ENCODE assay signal across 8 cellular contexts in the genomic region with DNA sequence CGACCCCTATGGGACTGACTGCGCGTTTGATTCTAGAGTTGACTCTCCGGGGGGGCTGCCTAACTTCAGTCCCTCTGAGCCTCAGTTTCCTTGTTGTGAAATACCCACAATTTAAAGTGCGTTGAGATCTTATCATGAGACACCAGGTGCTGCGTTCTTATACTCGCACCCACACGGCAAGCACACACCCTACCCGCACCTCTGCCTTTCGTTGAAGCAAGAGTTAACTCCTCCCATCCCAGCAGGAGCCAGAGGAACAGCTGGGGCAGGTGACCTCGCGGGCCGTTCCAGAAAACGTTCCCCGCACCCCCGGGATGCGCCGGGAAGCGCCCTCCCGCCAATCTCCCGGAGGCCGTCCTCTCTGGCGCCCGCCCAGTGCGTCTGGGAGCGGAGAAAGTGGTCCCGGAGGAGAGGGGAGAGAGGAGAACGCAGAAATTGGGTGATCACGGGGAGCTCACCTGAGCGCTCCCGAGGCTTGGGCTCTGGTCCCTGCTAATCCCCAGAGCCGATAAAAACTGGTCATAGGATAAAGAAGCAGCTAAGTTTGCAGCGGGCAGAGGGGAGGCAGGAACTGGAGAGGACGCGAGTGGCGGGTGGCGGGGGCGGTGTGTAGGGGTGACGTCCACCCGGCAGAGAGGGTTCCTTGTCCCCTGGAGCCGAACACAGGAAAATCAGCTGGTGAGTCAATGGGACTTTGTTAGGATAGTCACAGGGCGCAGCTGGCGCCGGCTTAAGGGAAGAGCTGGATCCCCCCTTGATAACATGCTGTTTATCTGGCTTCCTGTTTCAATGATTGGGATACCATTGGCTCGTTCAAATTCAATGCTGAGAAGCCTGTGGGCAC. TPM values are rescaled to one million over a fixed set of nuclear protein-coding genes. Genes with fewer than 3 reads are reported as not detected.
DNase-seq lines count a peak whose midpoint lies in the region; ATAC-seq, FAIRE-seq and TF ChIP-seq lines count a peak whose summit lies in the region.

No MANE protein-coding gene starts in this region.

- ATAC-seq in K562 = peak; percentile 29
- no peak for ATAC-seq in GM18861 (IDR thresholded peaks at IDR 0.05; ENCODE audit: unreplicated experiment)
- no peak for ATAC-seq in HG03521 (IDR thresholded peaks at IDR 0.05; ENCODE audit: unreplicated experiment)

- H3K4me3 ChIP-seq in K562 (no peak overlapping the region; the same call in 1 of the 2 replicates), iPS-18a (ENCODE audit: low read length) (peak overlapping the region; percentile 79), rectal smooth muscle tissue (ENCODE audit: low read length) (peak overlapping the region; percentile 70)

- no peaks in the 10 kb centered on the region for H3K9me1 ChIP-seq in K562 (ENCODE audit: control insufficient read depth, insufficient read depth, low read length)

- POLR2A ChIA-PET in K562 (lab: Yijun Ruan, JAX) = interaction anchor here (0.8 to 1.2 kb wide), 3 partner anchors 8 to 340 kb away, joined by 3 to 9 read pairs (median 4); no protein-coding TSS in a partner anchor

- TF ChIP-seq POLR2A in K562 (conservative IDR thresholded peaks at IDR 0.05) = no peak

- no peak for TF ChIP-seq CTCF in K562 (IDR thresholded peaks at IDR 0.05 in 2 of 3, conservative IDR thresholded peaks at IDR 0.05 in 1 of 3; ENCODE audit: insufficient read depth in 2 of 3, low read depth in 1 of 3, low read length in 3 of 3)

- BruUV-seq in K562 (replicated peaks; lab: Mats Ljungman, UMichigan) = no TSS peak

- H4K20me1 ChIP-seq in K562 (replicated peaks; ENCODE audit: control insufficient read depth, insufficient read depth, low read length) = no peaks in the 10 kb centered on the region

- H3K36me3 ChIP-seq in K562 (ENCODE audit: control insufficient read depth, insufficient read depth, low read length) = no peaks in the 10 kb centered on the region
- H3K36me3 ChIP-seq in iPS-18a (ENCODE audit: control insufficient read depth, low read depth, low read length) = no peaks in the 10 kb centered on the region
- no peaks in the 10 kb centered on the region for H3K36me3 ChIP-seq in rectal smooth muscle tissue (ENCODE audit: control insufficient read depth, insufficient read depth, low read length)

- H2AFZ ChIP-seq in K562 (ENCODE audit: low read depth, low read length) = peak overlapping the region; percentile 37; the same call in 1 of the 2 replicates

- no peak overlapping the region for H3K27ac ChIP-seq in K562 (ENCODE audit: extremely low read depth, low read depth, low read length)
- H3K27ac ChIP-seq in iPS-18a (ENCODE audit: low read length) = no peak overlapping the region
- H3K27ac ChIP-seq in rectal smooth muscle tissue (ENCODE audit: low read depth, low read length) = peak overlapping the region; percentile 92

- peak; percentile 42 to 74 for DNase-seq in NCI-H2081 (lab: John Stamatoyannopoulos, UW)
- DNase-seq in NCI-H2081 treated with DMSO at 0.1 percent for 48 hours (lab: John Stamatoyannopoulos, UW) = no peak
- DNase-seq in NCI-H526 (lab: John Stamatoyannopoulos, UW) = peak; percentile 67 to 77
- peak in 3 of 4 experiments; percentile 36 to 47 (median 44) for DNase-seq in K562 (ENCODE audit: extremely low read depth in 1 of 4, low spot score in 3 of 4)

- H3K9ac ChIP-seq in K562 (ENCODE audit: insufficient read depth in 1 of 2, low read depth in 2 of 2, low read length in 2 of 2) = peak overlapping the region in 1 of 2 experiments; percentile 24; a peak in 1 of 4 replicates
- H3K9ac ChIP-seq in iPS-18a (ENCODE audit: low read length) = peak overlapping the region; percentile 32
- peak overlapping the region; percentile 35 for H3K9ac ChIP-seq in rectal smooth muscle tissue (ENCODE audit: low read length)

- in situ Hi-C loops in K562 (cut with MboI) = no loop called here

- CTCF ChIA-PET in K562 (lab: Yijun Ruan, JAX; ENCODE audit: low intra/inter-chr PET ratio) = no interaction called here

- intact Hi-C loops in K562 (cut with micrococcal nuclease) = loop anchor here (10.0 kb wide), 1 partner anchor 435 kb away; no protein-coding TSS in a partner anchor

- H3K27me3 ChIP-seq in K562 (ENCODE audit: control insufficient read depth in 2 of 2, insufficient read depth in 2 of 2, low read length in 2 of 2) = peaks cover 25 to 42% of the 10 kb centered on the region in 2 experiments
- peaks cover 55% of the 10 kb centered on the region for H3K27me3 ChIP-seq in iPS-18a (ENCODE audit: control insufficient read depth, insufficient read depth, low read length)
- H3K27me3 ChIP-seq in rectal smooth muscle tissue (ENCODE audit: control insufficient read depth, insufficient read depth, low read length) = no peaks in the 10 kb centered on the region

- no peaks in the 10 kb centered on the region for H3K79me2 ChIP-seq in K562 (ENCODE audit: control insufficient read depth, insufficient read depth, low read length)

- TF ChIP-seq RAD21 in K562 (CRISPR knock-in tag; conservative IDR thresholded peaks at IDR 0.05 in 1 of 2, IDR thresholded peaks at IDR 0.05 in 1 of 2) = no peak

- H3K4me1 ChIP-seq in K562 (replicated peaks in 1 of 2; ENCODE audit: control insufficient read depth in 2 of 2, insufficient read depth in 2 of 2, low read length in 2 of 2) (peaks cover 23 to 26% of the 10 kb centered on the region in 2 experiments), iPS-18a (ENCODE audit: control insufficient read depth, low read depth, low read length) (peaks cover 11% of the 10 kb centered on the region), rectal smooth muscle tissue (ENCODE audit: control insufficient read depth, insufficient read depth, low read length) (peaks cover 30% of the 10 kb centered on the region)

- H3K9me3 ChIP-seq in K562 (replicated peaks; ENCODE audit: control insufficient read depth, insufficient read depth, low read depth, low read length) = no peaks in the 10 kb centered on the region
- H3K9me3 ChIP-seq in iPS-18a (ENCODE audit: control insufficient read depth, low read depth, low read length) = no peaks in the 10 kb centered on the region

- no peak for FAIRE-seq in K562 (lab: Jason Lieb, UNC)

- 4% methylated on average over 43 of the region's 45 CpGs for WGBS in K562 (ENCODE audit: insufficient coverage, low coverage, missing lambda C conversion rate)

- peak overlapping the region; percentile 29 for H3K4me2 ChIP-seq in K562 (ENCODE audit: insufficient read depth, low read length)

- TF ChIP-seq EP300 in K562 (IDR thresholded peaks at IDR 0.05; ENCODE audit: low read length) = no peak

TF ChIP-seq in K562, 482 proteins besides CTCF, POLR2A, EP300 and RAD21 (continues in another document):
- TF ChIP-seq MEF2D (tag; conservative IDR thresholded peaks at IDR 0.05; ENCODE audit: low read depth) (no peak), ZNF561 (CRISPR knock-in tag; conservative IDR thresholded peaks at IDR 0.05) (no peak), ZNF24 (IDR thresholded peaks at IDR 0.05) (no peak), GATAD2A (IDR thresholded peaks at IDR 0.05) (no peak), GABPB1 (CRISPR knock-in tag; IDR thresholded peaks at IDR 0.05) (peak; percentile 20; the same call in 1 of the 2 replicates), CEBPB (tag; IDR thresholded peaks at IDR 0.05) (0 out of 2 replicates have a peak, but pooled peaks have one; percentile 10), TCF3 (CRISPR knock-in tag; IDR thresholded peaks at IDR 0.05) (no peak), BRD9 (IDR thresholded peaks at IDR 0.05; ENCODE audit: low read depth, partially characterized antibody) (no peak), ARID1B (IDR thresholded peaks at IDR 0.05) (peak; percentile 22; the same call in 1 of the 2 replicates), ZNF707 (CRISPR knock-in tag; conservative IDR thresholded peaks at IDR 0.05) (no peak), RNF2 (IDR thresholded peaks at IDR 0.05) (no peak), CREM (IDR thresholded peaks at IDR 0.05; ENCODE audit: low read depth) (0 out of 2 replicates have a peak, but pooled peaks have one; percentile 19)

RNA-seq across cellular contexts. Expression of gene NAV1, which starts 0.9 kb away (rescaled TPM):
- total RNA-seq in K562 (2011; cell fraction: chromatin; rRNA removed; ENCODE audit: low replicate concordance) = 12.5 and 15.1 TPM in 2 replicates
- 5.0 and 6.2 TPM in 2 replicates for total RNA-seq in K562 (2011; cell fraction: nucleolus; rRNA removed)
- total RNA-seq in K562 (2011; cell fraction: nucleoplasm; rRNA removed) = 10.3 and 12.7 TPM in 2 replicates
- total RNA-seq in K562 (2014; rRNA removed) (4.5 and 4.9 TPM in 2 replicates), K562 (2014; rRNA removed; fragmentation: Illumina TruSeq; extraction: Trizol) (3.2 and 3.7 TPM in 2 replicates), K562 (2015; rRNA removed; fragmentation: Illumina TruSeq; extraction: Trizol) (2.9 and 3.3 TPM in 2 replicates), K562 (2021) (15.4 and 16.8 TPM in 2 replicates)
- polyA plus RNA-seq in K562 (2011; rRNA removed) (0.91 TPM in 2 replicates), K562 (2014; fragmentation: Illumina TruSeq; extraction: Trizol) (10.7 and 13.2 TPM in 2 replicates), K562 (2014; fragmentation: Nextera tagmentation; extraction: Ambion mirVana) (1 to 10 TPM; 1.8 to 2.1 TPM), K562 (2014; rRNA removed) (4.2 and 5.6 TPM in 2 replicates)
- polyA plus RNA-seq in K562 (2011; cell fraction: cytosol; rRNA removed) = 0.63 and 0.92 TPM in 2 replicates
- polyA plus RNA-seq in K562 (2011; cell fraction: nucleus; rRNA removed) = 2.0 and 4.7 TPM in 2 replicates
- polyA plus RNA-seq in K562 (2012) = 16.3 and 25.4 TPM in 2 replicates
- polyA minus RNA-seq in K562 (2011; rRNA and poly(A)+ RNA removed) = 1.5 and 1.9 TPM in 2 replicates
- polyA minus RNA-seq in K562 (2011; cell fraction: cytosol; rRNA and poly(A)+ RNA removed) = 3.9 and 4.1 TPM in 2 replicates
- polyA minus RNA-seq in K562 (2011; cell fraction: nucleus; rRNA and poly(A)+ RNA removed) = 2.9 and 3.0 TPM in 2 replicates

RNA-seq across cellular contexts. Expression of gene CSRP1, which starts 32.9 kb away (rescaled TPM):
- 6.5 and 10.3 TPM in 2 replicates for total RNA-seq in K562 (2011; cell fraction: chromatin; rRNA removed; ENCODE audit: low replicate concordance)
- 7.0 and 7.5 TPM in 2 replicates for total RNA-seq in K562 (2011; cell fraction: nucleolus; rRNA removed)
- 7.3 and 8.9 TPM in 2 replicates for total RNA-seq in K562 (2011; cell fraction: nucleoplasm; rRNA removed)
- total RNA-seq in K562 (2014; rRNA removed) = 23.7 and 30.8 TPM in 2 replicates
- 19.6 and 22.6 TPM in 2 replicates for total RNA-seq in K562 (2014; rRNA removed; fragmentation: Illumina TruSeq; extraction: Trizol)
- total RNA-seq in K562 (2015; rRNA removed; fragmentation: Illumina TruSeq; extraction: Trizol) = 28.3 and 30.3 TPM in 2 replicates
- total RNA-seq in K562 (2021) = 25.7 and 28.2 TPM in 2 replicates
- polyA plus RNA-seq in K562 (2011; rRNA removed) = 21.3 and 23.7 TPM in 2 replicates
- 29.2 and 43.4 TPM in 2 replicates for polyA plus RNA-seq in K562 (2011; cell fraction: cytosol; rRNA removed)
- 14.3 and 20.0 TPM in 2 replicates for polyA plus RNA-seq in K562 (2011; cell fraction: nucleus; rRNA removed)
- 39.0 and 47.5 TPM in 2 replicates for polyA plus RNA-seq in K562 (2012)
- polyA plus RNA-seq in K562 (2014; fragmentation: Illumina TruSeq; extraction: Trizol) = 34.6 and 39.4 TPM in 2 replicates
- 10 to 100 TPM in 1 of 2 experiments, 1 to 10 TPM in 1; 6.8 to 11.0 TPM for polyA plus RNA-seq in K562 (2014; fragmentation: Nextera tagmentation; extraction: Ambion mirVana)
- 24.9 and 32.1 TPM in 2 replicates for polyA plus RNA-seq in K562 (2014; rRNA removed)
- polyA minus RNA-seq in K562 (2011; rRNA and poly(A)+ RNA removed) = 14.3 and 19.7 TPM in 2 replicates
- 12.0 and 16.7 TPM in 2 replicates for polyA minus RNA-seq in K562 (2011; cell fraction: cytosol; rRNA and poly(A)+ RNA removed)
- polyA minus RNA-seq in K562 (2011; cell fraction: nucleus; rRNA and poly(A)+ RNA removed) = 7.7 and 8.8 TPM in 2 replicates
